Comparison of ENCODE assay signal across 8 cellular contexts in genomic region chr11:119029340-119030028, GRCh38. TPM values are rescaled to one million over a fixed set of nuclear protein-coding genes. Genes with fewer than 3 reads are reported as not detected.
DNase-seq lines count a peak whose midpoint lies in the region; ATAC-seq, FAIRE-seq and TF ChIP-seq lines count a peak whose summit lies in the region.

No MANE protein-coding gene starts in this region.

- H3K4me3 ChIP-seq in GM23248 (peak overlapping the region; percentile 90), cardiac fibroblast (replicated peaks in 1 of 2; ENCODE audit: low read depth in 2 of 2, low read length in 2 of 2) (peak overlapping the region; percentile 72 to 90), lower lobe of right lung (peak overlapping the region; percentile 97)

- no peaks in the 10 kb centered on the region for H3K27me3 ChIP-seq in GM23248 (replicated peaks; ENCODE audit: insufficient read depth)
- no peaks in the 10 kb centered on the region for H3K27me3 ChIP-seq in lower lobe of right lung (ENCODE audit: low read depth)

- no peaks in the 10 kb centered on the region for H4K20me1 ChIP-seq in GM23248 (ENCODE audit: insufficient read depth)

- no peaks in the 10 kb centered on the region for H3K79me2 ChIP-seq in GM23248 (ENCODE audit: insufficient read depth)

- no peak for ATAC-seq in lower lobe of right lung
- peak; percentile 8 to 37 for ATAC-seq in stimulated activated naive B cell treated with anti-CD40 and anti-IgM and Interleukin-4, amounts not matched to agents 10 μg/mL and 1 μg/mL and 100 μg/mL, for 72 hours (replicated peaks)

- H3K27ac ChIP-seq in GM23248: no peak overlapping the region
- peak overlapping the region; percentile 86 for H3K27ac ChIP-seq in lower lobe of right lung

- peak overlapping the region; percentile 88 to 89 for H3K4me3 Mint-ChIP-seq in stimulated activated naive B cell treated with anti-CD40 and anti-IgM and Interleukin-4, amounts not matched to agents 10 μg/mL and 1 μg/mL and 100 μg/mL, for 72 hours

- WGBS in GM23248 (ENCODE audit: low coverage in 1 of 2, low lambda C conversion rate in 2 of 2, missing lambda C conversion rate in 2 of 2), 2 experiments: 83 to 89% methylated on average over 10 of the region's 10 CpGs

- no peaks in the 10 kb centered on the region for H3F3A ChIP-seq in GM23248 (ENCODE audit: insufficient read depth)

- H3K9me3 ChIP-seq in GM23248 (ENCODE audit: low read depth) (no peaks in the 10 kb centered on the region), lower lobe of right lung (no peaks in the 10 kb centered on the region)

- no peaks in the 10 kb centered on the region for H3K9me3 Mint-ChIP-seq in stimulated activated naive B cell treated with anti-CD40 and anti-IgM and Interleukin-4, amounts not matched to agents 10 μg/mL and 1 μg/mL and 100 μg/mL, for 72 hours

- H2AFZ ChIP-seq in GM23248: peak overlapping the region; percentile 98

- no peak overlapping the region for H3K27ac Mint-ChIP-seq in stimulated activated naive B cell treated with anti-CD40 and anti-IgM and Interleukin-4, amounts not matched to agents 10 μg/mL and 1 μg/mL and 100 μg/mL, for 72 hours

- H3K9me2 ChIP-seq in GM23248 (ENCODE audit: insufficient read depth): no peaks in the 10 kb centered on the region

- in situ Hi-C loops in Caki2 (cut with HindIII; ENCODE audit: low pct_unique_long_range_greater_than_20kb, low sequenced_read_pairs) (no loop called here), GM23248 (cut with MboI) (no loop called here)

- DNase-seq in Caki2 (ENCODE audit: low read depth): peak; percentile 81
- no peak for DNase-seq in GM23248
- DNase-seq in RCC 7860 (ENCODE audit: low spot score): peak; percentile 85
- no peak for DNase-seq in cardiac fibroblast (ENCODE audit: low read depth in 2 of 2)
- no peak for DNase-seq in lower lobe of right lung
- no peak for DNase-seq in stimulated activated naive B cell treated with anti-CD40 and anti-IgM and Interleukin-4, amounts not matched to agents 10 μg/mL and 1 μg/mL and 100 μg/mL, for 72 hours
- DNase-seq in GM03348 (ENCODE audit: low spot score): no peak
- no peak for DNase-seq in cerebellar nuclear complex (lab: John Stamatoyannopoulos, UW)

- peaks cover 21 to 31% of the 10 kb centered on the region in 2 donors for H3K36me3 Mint-ChIP-seq in stimulated activated naive B cell treated with anti-CD40 and anti-IgM and Interleukin-4, amounts not matched to agents 10 μg/mL and 1 μg/mL and 100 μg/mL, for 72 hours

- H3K36me3 ChIP-seq in GM23248 (ENCODE audit: low read depth) (no peaks in the 10 kb centered on the region), lower lobe of right lung (peaks cover 26% of the 10 kb centered on the region)

- intact Hi-C loops in lower lobe of right lung (cut with DNase I): no loop called here

- peaks cover 29 to 31% of the 10 kb centered on the region in 2 donors for H3K4me1 Mint-ChIP-seq in stimulated activated naive B cell treated with anti-CD40 and anti-IgM and Interleukin-4, amounts not matched to agents 10 μg/mL and 1 μg/mL and 100 μg/mL, for 72 hours

- no peaks in the 10 kb centered on the region for H3K27me3 Mint-ChIP-seq in stimulated activated naive B cell treated with anti-CD40 and anti-IgM and Interleukin-4, amounts not matched to agents 10 μg/mL and 1 μg/mL and 100 μg/mL, for 72 hours

- H3K4me1 ChIP-seq in GM23248 (ENCODE audit: insufficient read depth) (peaks cover 6% of the 10 kb centered on the region; the same call in 1 of the 2 replicates), lower lobe of right lung (peaks cover 31% of the 10 kb centered on the region)

- no peak overlapping the region for H3K4me2 ChIP-seq in GM23248 (ENCODE audit: unreplicated experiment)

- H3K9ac ChIP-seq in GM23248: peak overlapping the region; percentile 76

- FAIRE-seq in RCC 7860 (lab: Jason Lieb, UNC): peak; percentile 90

- TF ChIP-seq CTCF in cardiac fibroblast (IDR thresholded peaks at IDR 0.05; ENCODE audit: low read depth, low read length): no peak
- TF ChIP-seq CTCF in lower lobe of right lung (IDR thresholded peaks at IDR 0.05): no peak

RNA-seq across cellular contexts. Expression of gene SLC37A4, which starts 1.2 kb away (rescaled TPM):
- total RNA-seq in Caki2 (2014; rRNA removed; shearing (Covaris generic); ENCODE audit: low replicate concordance): 18.5 and 28.3 TPM in 2 replicates
- total RNA-seq in GM23248 (2014; rRNA removed; shearing (Covaris generic)): 11.1 and 13.7 TPM in 2 replicates
- 7.8 and 7.9 TPM in 2 replicates for polyA plus RNA-seq in GM23248 (2016; fragmentation: Nextera tagmentation; extraction: Ambion mirVana)
- 13.2 TPM for total RNA-seq in lower lobe of right lung

RNA-seq across cellular contexts. Expression of gene TRAPPC4, which starts 10.9 kb away (rescaled TPM):
- 77.2 and 80.8 TPM in 2 replicates for total RNA-seq in Caki2 (2014; rRNA removed; shearing (Covaris generic); ENCODE audit: low replicate concordance)
- total RNA-seq in GM23248 (2014; rRNA removed; shearing (Covaris generic)): 70.4 and 90.6 TPM in 2 replicates
- polyA plus RNA-seq in GM23248 (2016; fragmentation: Nextera tagmentation; extraction: Ambion mirVana): 207 and 210 TPM in 2 replicates
- 49.7 TPM for total RNA-seq in lower lobe of right lung

RNA-seq across cellular contexts. Expression of gene RPS25, which starts 11.3 kb away (rescaled TPM):
- total RNA-seq in Caki2 (2014; rRNA removed; shearing (Covaris generic); ENCODE audit: low replicate concordance): 1,530 and 1,545 TPM in 2 replicates
- total RNA-seq in GM23248 (2014; rRNA removed; shearing (Covaris generic)): 653 and 1,103 TPM in 2 replicates
- polyA plus RNA-seq in GM23248 (2016; fragmentation: Nextera tagmentation; extraction: Ambion mirVana): 1,202 and 1,239 TPM in 2 replicates
- 878 TPM for total RNA-seq in lower lobe of right lung

RNA-seq across cellular contexts. Expression of gene HYOU1, which starts 27.5 kb away (rescaled TPM):
- 74.1 and 92.8 TPM in 2 replicates for total RNA-seq in Caki2 (2014; rRNA removed; shearing (Covaris generic); ENCODE audit: low replicate concordance)
- total RNA-seq in GM23248 (2014; rRNA removed; shearing (Covaris generic)): 85.4 and 97.0 TPM in 2 replicates
- polyA plus RNA-seq in GM23248 (2016; fragmentation: Nextera tagmentation; extraction: Ambion mirVana): 56.3 and 58.5 TPM in 2 replicates
- 115 TPM for total RNA-seq in lower lobe of right lung

RNA-seq across cellular contexts. Expression of gene CENATAC, which starts 31.5 kb away (rescaled TPM):
- total RNA-seq in Caki2 (2014; rRNA removed; shearing (Covaris generic); ENCODE audit: low replicate concordance): 2.8 and 6.6 TPM in 2 replicates
- 15.3 and 19.3 TPM in 2 replicates for total RNA-seq in GM23248 (2014; rRNA removed; shearing (Covaris generic))
- 10.4 and 13.1 TPM in 2 replicates for polyA plus RNA-seq in GM23248 (2016; fragmentation: Nextera tagmentation; extraction: Ambion mirVana)
- 51.0 TPM for total RNA-seq in lower lobe of right lung

Comparison
In these comparisons a context has a peak if more than half of its experiments do, and no peak if none do; other contexts are left out.
1. DNase-seq: peak in Caki2 (single experiment) and RCC 7860 (single experiment); none in GM23248 (single experiment), cardiac fibroblast (0 of 2), lower lobe of right lung (single experiment), stimulated activated naive B cell treated with anti-CD40 and anti-IgM and Interleukin-4, amounts not matched to agents 10 μg/mL and 1 μg/mL and 100 μg/mL, for 72 hours (single experiment), GM03348 (single experiment) and cerebellar nuclear complex (0 of 2).
2. ATAC-seq: peak in stimulated activated naive B cell treated with anti-CD40 and anti-IgM and Interleukin-4, amounts not matched to agents 10 μg/mL and 1 μg/mL and 100 μg/mL, for 72 hours (2 of 2); none in lower lobe of right lung (0 of 2).
3. Peak in every context shown above with its lines, with median percentiles within 50 percentile points of each other: H3K4me3 ChIP-seq.